ENCODE assay signal across 13 cellular contexts in genomic region chr15:60936186-60936585, GRCh38.
DNase-seq lines count a peak whose midpoint lies in the region; TF ChIP-seq lines count a peak whose summit lies in the region.
"Had no signal": no experiment of that assay in that cellular context is flagged by ENCODE, and none has a peak within 500 bp of the region (broad histone marks: within the 10 kb centered on the region; RNA-seq: fewer than 3 reads in every experiment).

No MANE protein-coding gene starts in this region.

- H3K4me3 ChIP-seq in esophagus muscularis mucosa (no peak overlapping the region), sigmoid colon (no peak overlapping the region), ovary (no peak overlapping the region)

- TF ChIP-seq POLR2A in esophagus muscularis mucosa (IDR thresholded peaks at IDR 0.05; ENCODE audit: low read depth), result no peak
- no peak for TF ChIP-seq POLR2A in sigmoid colon (IDR thresholded peaks at IDR 0.05)
- no peak for TF ChIP-seq POLR2A in ovary (IDR thresholded peaks at IDR 0.05)

- H3K36me3 ChIP-seq in esophagus muscularis mucosa (no peaks in the 10 kb centered on the region), sigmoid colon (no peaks in the 10 kb centered on the region), ovary (no peaks in the 10 kb centered on the region)

- 90% methylated on average over 4 of the region's 4 CpGs for WGBS in esophagus muscularis mucosa
- WGBS in sigmoid colon, 2 donors, result 89% methylated on average over 4 of the region's 4 CpGs
- 91 to 95% (median 93%) methylated on average over 4 of the region's 4 CpGs for WGBS in ovary, 3 donors

- no peak for TF ChIP-seq EP300 in esophagus muscularis mucosa (IDR thresholded peaks at IDR 0.05)
- no peak for TF ChIP-seq EP300 in sigmoid colon (IDR thresholded peaks at IDR 0.05)
- TF ChIP-seq EP300 in ovary (IDR thresholded peaks at IDR 0.05), result no peak

- in situ Hi-C loops in G401 (cut with HindIII; ENCODE audit: low sequenced_read_pairs), result no loop called here

- no peak for TF ChIP-seq CTCF in esophagus muscularis mucosa (IDR thresholded peaks at IDR 0.05)
- TF ChIP-seq CTCF in sigmoid colon (IDR thresholded peaks at IDR 0.05), result no peak
- no peak for TF ChIP-seq CTCF in ovary (IDR thresholded peaks at IDR 0.05)

- peak; percentile 43 for DNase-seq in G401 (ENCODE audit: low spot score)
- peak; percentile 47 for DNase-seq in NCI-H1105 treated with DMSO at 0.1 percent for 48 hours (lab: John Stamatoyannopoulos, UW)
- no peak for DNase-seq in esophagus muscularis mucosa (ENCODE audit: extremely low spot score)
- no peak for DNase-seq in sigmoid colon
- no peak for DNase-seq in islet precursor cell
- no peak for DNase-seq in EL
- no peak for DNase-seq in ovary
- no peak for DNase-seq in NCI-H1092 (lab: John Stamatoyannopoulos, UW)
- DNase-seq: C1 segment of cervical spinal cord; CD4-positive, alpha-beta T cell; DND-41; HCEC 1CT; HFFc6 had no signal

- H3K27ac ChIP-seq in esophagus muscularis mucosa (replicated peaks in 1 of 4) (peak overlapping the region; percentile 75 to 86 (median 80)), sigmoid colon (peak overlapping the region in 3 of 4 donors; percentile 74 to 76 (median 75)), ovary (no peak overlapping the region)

- H3K9me3 ChIP-seq in esophagus muscularis mucosa, result no peaks in the 10 kb centered on the region
- no peaks in the 10 kb centered on the region for H3K9me3 ChIP-seq in sigmoid colon
- no peaks in the 10 kb centered on the region for H3K9me3 ChIP-seq in ovary

- intact Hi-C loops in esophagus muscularis mucosa (cut with DNase I), result loop anchor here (5.0 kb wide), 1 partner anchor 96 kb away; no protein-coding TSS in a partner anchor
- intact Hi-C loops in sigmoid colon (cut with DNase I), result no loop called here
- intact Hi-C loops in ovary (cut with DNase I), result no loop called here

- H3K27me3 ChIP-seq in esophagus muscularis mucosa, result no peaks in the 10 kb centered on the region
- H3K27me3 ChIP-seq in sigmoid colon, result no peaks in the 10 kb centered on the region
- H3K27me3 ChIP-seq in ovary, result no peaks in the 10 kb centered on the region

- H3K4me1 ChIP-seq in esophagus muscularis mucosa (peaks cover 3 to 67% (median 60%) of the 10 kb centered on the region in 4 donors), sigmoid colon (peaks cover 0 to 52% (median 40%) of the 10 kb centered on the region in 4 donors), ovary (ENCODE audit: insufficient read depth) (peaks cover 3% of the 10 kb centered on the region)

Comparison
In these comparisons a context has a peak if more than half of its experiments do, and no peak if none do; other contexts are left out.
1. DNase-seq: peak in G401 (single experiment) and NCI-H1105 treated with DMSO at 0.1 percent for 48 hours (single experiment); none in esophagus muscularis mucosa (single experiment), sigmoid colon (single experiment), islet precursor cell (single experiment), EL (single experiment), ovary (0 of 5) and NCI-H1092 (single experiment).
2. H3K27ac ChIP-seq: peak in esophagus muscularis mucosa (4 of 4) and sigmoid colon (3 of 4); none in ovary (0 of 2).